8 cellular contexts compared by ENCODE assay signal in genomic region chr12:57755454-57756372, GRCh38. TPM values are rescaled to one million over a fixed set of nuclear protein-coding genes. Genes with fewer than 3 reads are reported as not detected.
DNase-seq lines count a peak whose midpoint lies in the region; ATAC-seq and TF ChIP-seq lines count a peak whose summit lies in the region.

No MANE protein-coding gene starts in this region.

- H3K9me3 ChIP-seq in HUES6 (ENCODE audit: control insufficient read depth, insufficient read depth, low read depth, low read length) (no peaks in the 10 kb centered on the region), parathyroid adenoma (ENCODE audit: control insufficient read depth, low read length) (no peaks in the 10 kb centered on the region)

- ATAC-seq in HG02623 (IDR thresholded peaks at IDR 0.05; ENCODE audit: unreplicated experiment): no peak

- H3K27ac ChIP-seq in HUES6 (ENCODE audit: low read depth, low read length) (no peak overlapping the region), parathyroid adenoma (no peak overlapping the region)

- H2AFZ ChIP-seq in parathyroid adenoma: peak overlapping the region; percentile 43

- no peak overlapping the region for H3K9ac ChIP-seq in HUES6 (ENCODE audit: low read length)
- no peak overlapping the region for H3K9ac ChIP-seq in parathyroid adenoma

- POLR2A ChIA-PET in BJ (lab: Charles Lee): no interaction called here

- DNase-seq in BJ (ENCODE audit: low read depth): no peak
- peak; percentile 45 for DNase-seq in activated CD8-positive, alpha-beta memory T cell treated with anti-CD3 and anti-CD28 coated beads, Interleukin-2, amount 50 U/mL, for 4 hours
- no peak for DNase-seq in fibroblast of mammary gland (ENCODE audit: low read depth)
- no peak for DNase-seq in NCI-H1092 treated with DMSO at 0.1 percent for 48 hours (lab: John Stamatoyannopoulos, UW)
- DNase-seq in dermis blood vessel endothelial cell: no peak

- H3K4me2 ChIP-seq in parathyroid adenoma (ENCODE audit: low read length): peak overlapping the region; percentile 77

- CTCF ChIA-PET in BJ (lab: Yijun Ruan, JAX): interaction anchor here (0.5 to 2.3 kb wide), 6 partner anchors 11 to 1899 kb away, joined by 3 to 12 read pairs (median 3); partner anchors contain the start of gene CYP27B1

- peak overlapping the region; percentile 52 for H3K4me3 ChIP-seq in BJ (ENCODE audit: low read depth, low read length)
- H3K4me3 ChIP-seq in HUES6 (ENCODE audit: low read depth, low read length): peak overlapping the region; percentile 62
- peak overlapping the region; percentile 26 for H3K4me3 ChIP-seq in fibroblast of mammary gland (ENCODE audit: control insufficient read depth, low read depth, low read length)
- H3K4me3 ChIP-seq in parathyroid adenoma (ENCODE audit: low read depth, low read length): peak overlapping the region; percentile 59

- peaks cover 16% of the 10 kb centered on the region for H3K4me1 ChIP-seq in HUES6 (ENCODE audit: control insufficient read depth, insufficient read depth, low read length)
- H3K4me1 ChIP-seq in parathyroid adenoma: peaks cover 9% of the 10 kb centered on the region

- H3K27me3 ChIP-seq in BJ (ENCODE audit: control insufficient read depth, insufficient read depth, low read length) (peaks cover 6% of the 10 kb centered on the region), HUES6 (ENCODE audit: control insufficient read depth, insufficient read depth, low read length) (peaks cover 53% of the 10 kb centered on the region), parathyroid adenoma (ENCODE audit: control insufficient read depth, insufficient read depth, low read length) (no peaks in the 10 kb centered on the region)

- peaks cover 5% of the 10 kb centered on the region for H3K79me2 ChIP-seq in parathyroid adenoma

- H3K36me3 ChIP-seq in BJ (ENCODE audit: control insufficient read depth, insufficient read depth, low read length) (no peaks in the 10 kb centered on the region; the same call in 1 of the 2 replicates), HUES6 (ENCODE audit: control insufficient read depth, insufficient read depth, low read length) (peaks cover 7% of the 10 kb centered on the region), parathyroid adenoma (ENCODE audit: control insufficient read depth, insufficient read depth, low read length) (no peaks in the 10 kb centered on the region)

- TF ChIP-seq CTCF in BJ (IDR thresholded peaks at IDR 0.05; ENCODE audit: insufficient read depth, low read depth, low read length) (no peak), fibroblast of mammary gland (conservative IDR thresholded peaks at IDR 0.05; ENCODE audit: control insufficient read depth, insufficient read depth, low read depth, low read length) (no peak), parathyroid adenoma (IDR thresholded peaks at IDR 0.05) (no peak)

RNA-seq across cellular contexts. Expression of gene MARCHF9, which starts 0.8 kb away (rescaled TPM):
- polyA plus RNA-seq in BJ (2011; rRNA removed): 3.1 and 6.2 TPM in 2 replicates
- polyA minus RNA-seq in BJ (2011; rRNA and poly(A)+ RNA removed): 3.0 and 5.1 TPM in 2 replicates
- total RNA-seq in dermis blood vessel endothelial cell: 3.4 and 4.1 TPM in 2 replicates

RNA-seq across cellular contexts. Expression of gene CDK4, which starts 3.6 kb away (rescaled TPM):
- 208 and 293 TPM in 2 replicates for polyA plus RNA-seq in BJ (2011; rRNA removed)
- polyA minus RNA-seq in BJ (2011; rRNA and poly(A)+ RNA removed): 69.7 and 116 TPM in 2 replicates
- 147 and 154 TPM in 2 replicates for total RNA-seq in dermis blood vessel endothelial cell

RNA-seq across cellular contexts. Expression of gene TSPAN31, which starts 10.9 kb away (rescaled TPM):
- 25.7 and 40.4 TPM in 2 replicates for polyA plus RNA-seq in BJ (2011; rRNA removed)
- 22.7 and 28.2 TPM in 2 replicates for polyA minus RNA-seq in BJ (2011; rRNA and poly(A)+ RNA removed)
- 29.7 and 72.0 TPM in 2 replicates for total RNA-seq in dermis blood vessel endothelial cell

RNA-seq across cellular contexts. Expression of gene CYP27B1, which starts 11.2 kb away (rescaled TPM):
- polyA plus RNA-seq in BJ (2011; rRNA removed): 0.76 and 0.91 TPM in 2 replicates
- 0.43 and 1.1 TPM in 2 replicates for polyA minus RNA-seq in BJ (2011; rRNA and poly(A)+ RNA removed)
- 0.17 and 0.47 TPM in 2 replicates for total RNA-seq in dermis blood vessel endothelial cell

RNA-seq across cellular contexts. Expression of gene METTL1, which starts 16.2 kb away (rescaled TPM):
- polyA plus RNA-seq in BJ (2011; rRNA removed): 31.8 and 42.8 TPM in 2 replicates
- 11.9 and 34.8 TPM in 2 replicates for polyA minus RNA-seq in BJ (2011; rRNA and poly(A)+ RNA removed)
- total RNA-seq in dermis blood vessel endothelial cell: 3.6 and 3.7 TPM in 2 replicates
